Comparison of ENCODE assay signal across 11 cellular contexts in the genomic region with DNA sequence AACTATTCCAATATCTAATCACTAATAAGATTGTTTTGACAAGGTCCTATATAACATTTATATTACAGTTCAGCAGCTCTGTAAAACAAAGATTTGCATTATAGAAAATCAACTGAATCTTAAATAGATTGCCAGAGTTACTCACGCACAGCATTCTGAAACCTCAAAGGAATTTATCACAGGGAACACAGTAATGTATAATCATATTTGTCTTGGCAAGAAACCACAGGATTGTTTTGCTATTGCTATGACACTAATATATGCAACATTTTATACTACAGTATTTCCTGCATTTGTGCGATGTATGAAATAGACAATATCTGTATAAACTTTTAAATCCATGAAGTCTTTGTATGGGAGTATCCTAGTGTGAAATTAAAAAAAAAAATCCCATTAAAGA.
DNase-seq lines count a peak whose midpoint lies in the region.
"Had no signal": no experiment of that assay in that cellular context is flagged by ENCODE, and none has a peak within 500 bp of the region (broad histone marks: within the 10 kb centered on the region; RNA-seq: fewer than 3 reads in every experiment).

No MANE protein-coding gene starts in this region.

- intact Hi-C loops in head of caudate nucleus (cut with DNase I) = no loop called here

- in situ Hi-C loops in SK-MEL-5 (cut with HindIII; ENCODE audit: low pct_unique_long_range_greater_than_20kb, low sequenced_read_pairs) = no loop called here

- DNase-seq in GM04504 (ENCODE audit: low read depth) = peak; percentile 25
- peak; percentile 37 for DNase-seq in SK-MEL-5 (ENCODE audit: low read depth, low spot score)
- peak; percentile 86 for DNase-seq in fibroblast of gingiva (ENCODE audit: low read depth)
- peak; percentile 74 for DNase-seq in renal cortical epithelial cell (ENCODE audit: low read depth)
- no peak for DNase-seq in iPS-NIHi7 (ENCODE audit: extremely low spot score)
- DNase-seq in NCI-H2196 treated with DMSO at 0.1 percent for 48 hours (lab: John Stamatoyannopoulos, UW; ENCODE audit: unreplicated experiment) = no peak
- no peak for DNase-seq in head of caudate nucleus
- DNase-seq in stimulated activated CD4-positive, alpha-beta T cell treated with anti-CD3 and anti-CD28 coated beads, Interleukin-4, amount 100 ng/mL, for 1 hour = no peak
- DNase-seq: DMS153, NCI-H1092 treated with DMSO at 0.1 percent for 48 hours, right lobe of liver had no signal

Comparison
In these comparisons a context has a peak if more than half of its experiments do, and no peak if none do; other contexts are left out.
1. DNase-seq: peak in GM04504 (single experiment), SK-MEL-5 (single experiment), fibroblast of gingiva (single experiment) and renal cortical epithelial cell (single experiment); none in iPS-NIHi7 (single experiment), NCI-H2196 treated with DMSO at 0.1 percent for 48 hours (single experiment), head of caudate nucleus (0 of 42) and stimulated activated CD4-positive, alpha-beta T cell treated with anti-CD3 and anti-CD28 coated beads, Interleukin-4, amount 100 ng/mL, for 1 hour (single experiment).